ENCODE assay signal across 36 cellular contexts in the genomic region with DNA sequence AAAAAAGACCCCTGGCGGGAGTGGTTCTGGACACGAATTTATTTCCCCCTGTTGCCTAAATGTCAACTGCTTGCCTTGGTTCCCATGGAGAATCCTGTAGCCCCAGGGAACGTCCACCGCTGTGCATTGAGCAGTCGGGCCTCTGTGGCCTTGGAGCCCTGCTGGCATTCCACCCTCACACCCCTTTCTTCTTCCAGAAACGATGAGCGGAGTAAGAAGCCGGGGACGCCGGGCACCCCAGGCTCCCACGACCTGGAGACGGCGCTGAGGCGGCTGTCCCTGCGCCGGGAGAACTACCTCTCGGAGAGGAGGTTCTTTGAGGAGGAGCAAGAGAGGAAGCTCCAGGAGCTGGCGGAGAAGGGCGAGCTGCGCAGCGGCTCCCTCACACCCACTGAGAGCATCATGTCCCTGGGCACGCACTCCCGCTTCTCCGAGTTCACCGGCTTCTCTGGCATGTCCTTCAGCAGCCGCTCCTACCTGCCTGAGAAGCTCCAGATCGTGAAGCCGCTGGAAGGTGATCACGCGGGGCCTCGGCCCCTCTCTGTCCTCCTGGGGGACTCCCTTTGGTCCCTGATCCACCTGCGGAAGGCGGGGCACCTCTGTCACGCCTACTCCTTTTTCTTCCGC.
"Had no signal": no experiment of that assay in that cellular context is flagged by ENCODE, and none has a peak within 500 bp of the region (broad histone marks: within the 10 kb centered on the region; RNA-seq: fewer than 3 reads in every experiment).

No MANE protein-coding gene starts in this region.

- ATAC-seq: activated CD8-positive, alpha-beta memory T cell treated with anti-CD3 and anti-CD28 coated beads, Interleukin-2, amount 10 ng/mL, durations not matched to agents 7 days and 5 days; body of pancreas; PC-3; Right ventricle myocardium inferior had no signal

- H3K27me3 ChIP-seq: adrenal gland, body of pancreas, MG63, Peyer's patch had no signal

- H3K4me1 Mint-ChIP-seq: activated B cell treated with CpG ODN at 0.5 μM for 24 hours; activated naive CD4-positive, alpha-beta T cell treated with anti-CD3 and anti-CD28 coated beads, Interleukin-2, amount 50 U/mL, for 24 hours had no signal

- H3K9me3 ChIP-seq: adrenal gland, body of pancreas, MG63, Peyer's patch had no signal

- DNase-seq: activated B cell treated with CpG ODN at 0.5 μM for 24 hours; activated CD4-positive, alpha-beta memory T cell treated with anti-CD3 and anti-CD28 coated beads, Interleukin-2, amount 10 ng/mL, durations not matched to agents 7 days and 5 days; activated CD4-positive, alpha-beta T cell treated with anti-CD3 and anti-CD28 coated beads for 4 hours; activated CD4-positive, CD25-positive, alpha-beta regulatory T cell treated with anti-CD3 and anti-CD28 coated beads, Interleukin-2, amount 50 U/mL, for 72 hours; activated CD8-positive, alpha-beta memory T cell treated with anti-CD3 and anti-CD28 coated beads for 24 hours; activated CD8-positive, alpha-beta memory T cell treated with anti-CD3 and anti-CD28 coated beads, Interleukin-2, amount 10 ng/mL, durations not matched to agents 7 days and 5 days; activated CD8-positive, alpha-beta memory T cell treated with anti-CD3 and anti-CD28 coated beads, Interleukin-2, amount 50 U/mL, for 48 hours; activated gamma-delta T cell; activated naive CD4-positive, alpha-beta T cell treated with Interleukin-2 at 50 U/mL for 16 hours; activated T-cell treated with anti-CD3 and anti-CD28 coated beads, Interleukin-2, amount 50 U/mL, for 48 hours; adrenal gland; body of pancreas; Kasumi-1; KG1; MG63; NCI-H1048; NCI-H1105 treated with DMSO at 0.1 percent for 48 hours; NCI-H1436; NCI-H1694; NCI-H1930; NCI-H2081 treated with DMSO at 0.1 percent for 48 hours; NCI-H226; NCI-H446 treated with DMSO at 0.1 percent for 48 hours; NCI-H524 treated with DMSO at 0.1 percent for 48 hours; NK-92 treated with Interleukin-12 subunit alpha and Interleukin-12 subunit beta, amount 100 ng/mL, for 24 hours; PC-3; SIG-M5; SW 1271; T-helper 1 cell; T-helper 2 cell; T-helper 9 cell had no signal

- H3K36me3 ChIP-seq: MG63 had no signal

- H3K27ac Mint-ChIP-seq: activated B cell treated with CpG ODN at 0.5 μM for 24 hours; activated CD4-positive, alpha-beta memory T cell treated with anti-CD3 and anti-CD28 coated beads, Interleukin-2, amount 10 ng/mL, durations not matched to agents 7 days and 5 days; activated CD8-positive, alpha-beta memory T cell treated with anti-CD3 and anti-CD28 coated beads, Interleukin-2, amount 10 ng/mL, durations not matched to agents 7 days and 5 days; activated naive CD4-positive, alpha-beta T cell treated with anti-CD3 and anti-CD28 coated beads, Interleukin-2, amount 50 U/mL, for 24 hours had no signal

- H3K9me3 Mint-ChIP-seq: activated B cell treated with CpG ODN at 0.5 μM for 24 hours; activated CD4-positive, alpha-beta memory T cell treated with anti-CD3 and anti-CD28 coated beads, Interleukin-2, amount 10 ng/mL, durations not matched to agents 7 days and 5 days; activated naive CD4-positive, alpha-beta T cell treated with anti-CD3 and anti-CD28 coated beads, Interleukin-2, amount 50 U/mL, for 24 hours had no signal

- H3K4me3 Mint-ChIP-seq: activated B cell treated with CpG ODN at 0.5 μM for 24 hours; activated CD4-positive, alpha-beta memory T cell treated with anti-CD3 and anti-CD28 coated beads, Interleukin-2, amount 10 ng/mL, durations not matched to agents 7 days and 5 days; activated CD8-positive, alpha-beta memory T cell treated with anti-CD3 and anti-CD28 coated beads, Interleukin-2, amount 10 ng/mL, durations not matched to agents 7 days and 5 days; activated naive CD4-positive, alpha-beta T cell treated with anti-CD3 and anti-CD28 coated beads, Interleukin-2, amount 50 U/mL, for 24 hours had no signal

- H3K27ac ChIP-seq: adrenal gland, body of pancreas, Peyer's patch, RWPE1, VCaP had no signal

- H3K4me3 ChIP-seq: adrenal gland, body of pancreas, MG63, Peyer's patch had no signal

- H3K4me1 ChIP-seq: adrenal gland, body of pancreas, Peyer's patch had no signal

- H3K27me3 Mint-ChIP-seq: activated B cell treated with CpG ODN at 0.5 μM for 24 hours; activated CD4-positive, alpha-beta memory T cell treated with anti-CD3 and anti-CD28 coated beads, Interleukin-2, amount 10 ng/mL, durations not matched to agents 7 days and 5 days; activated CD8-positive, alpha-beta memory T cell treated with anti-CD3 and anti-CD28 coated beads, Interleukin-2, amount 10 ng/mL, durations not matched to agents 7 days and 5 days; activated naive CD4-positive, alpha-beta T cell treated with anti-CD3 and anti-CD28 coated beads, Interleukin-2, amount 50 U/mL, for 24 hours had no signal
